ENCODE assay signal across 1 cellular context in genomic region chr18:48719988-48720654, GRCh38.
TF ChIP-seq lines count a peak whose summit lies in the region.

No MANE protein-coding gene starts in this region.

TF ChIP-seq in K562, 482 proteins besides CTCF, POLR2A, EP300 and RAD21 (continued from another document and continues in another):
- TF ChIP-seq MBD1 (CRISPR knock-in tag; IDR thresholded peaks at IDR 0.05) (no peak), ZNF384 (IDR thresholded peaks at IDR 0.05; ENCODE audit: low read depth, low read length) (no peak), ZNF639 (CRISPR knock-in tag; conservative IDR thresholded peaks at IDR 0.05 in 1 of 2, IDR thresholded peaks at IDR 0.05 in 1 of 2) (no peak), ZNF76 (CRISPR knock-in tag; IDR thresholded peaks at IDR 0.05; ENCODE audit: borderline replicate concordance) (no peak), TCF7 (IDR thresholded peaks at IDR 0.05; ENCODE audit: borderline replicate concordance) (no peak), NEUROD1 (IDR thresholded peaks at IDR 0.05; ENCODE audit: borderline replicate concordance, low read depth, low read length, partially characterized antibody) (peak; percentile 19), TAL1 (IDR thresholded peaks at IDR 0.05) (peak; percentile 86), KDM5B (IDR thresholded peaks at IDR 0.05; ENCODE audit: insufficient replicate concordance, low read depth, low read length) (no peak), EP400 (IDR thresholded peaks at IDR 0.05) (no peak), ETV5 (CRISPR knock-in tag; IDR thresholded peaks at IDR 0.05; ENCODE audit: low read depth) (no peak), POLR2AphosphoS5 (IDR thresholded peaks at IDR 0.05; ENCODE audit: control insufficient read depth, insufficient read depth, low read depth, low read length) (peak; percentile 71; the same call in 1 of the 2 replicates), CHD4 (IDR thresholded peaks at IDR 0.05; ENCODE audit: insufficient read depth, insufficient replicate concordance, low read depth, low read length, poor library complexity, severe bottlenecking) (no peak), RBM34 (IDR thresholded peaks at IDR 0.05; ENCODE audit: borderline replicate concordance, insufficient read depth, low read length) (no peak), MCM7 (IDR thresholded peaks at IDR 0.05) (no peak), ZBTB2 (IDR thresholded peaks at IDR 0.05) (no peak), RFX5 (IDR thresholded peaks at IDR 0.05; ENCODE audit: low read depth, low read length) (no peak), PHB2 (IDR thresholded peaks at IDR 0.05; ENCODE audit: low read depth) (no peak), ELF2 (CRISPR knock-in tag; IDR thresholded peaks at IDR 0.05) (no peak), ATF7 (IDR thresholded peaks at IDR 0.05) (peak; percentile 27; the same call in 1 of the 2 replicates), SRF (CRISPR knock-in tag; IDR thresholded peaks at IDR 0.05) (no peak), TRIM24 (IDR thresholded peaks at IDR 0.05) (peak; percentile 33 to 34; a peak in 1 of 4 replicates), HNRNPLL (IDR thresholded peaks at IDR 0.05; ENCODE audit: low read depth, low read length, poor library complexity, severe bottlenecking) (no peak), ZNF134 (CRISPR knock-in tag; conservative IDR thresholded peaks at IDR 0.05) (no peak), NCOA1 (IDR thresholded peaks at IDR 0.05; ENCODE audit: low read depth) (0 out of 2 replicates have a peak, but pooled peaks have one; percentile 26), HNRNPH1 (optimal IDR thresholded peaks at IDR 0.05; ENCODE audit: low read depth, low read length) (no peak), CREBBP (IDR thresholded peaks at IDR 0.05; ENCODE audit: low read depth, low read length) (no peak), CCNT2 (IDR thresholded peaks at IDR 0.05; ENCODE audit: borderline replicate concordance, extremely low read depth, insufficient read length, low read depth, low read length) (peak; percentile 57), CC2D1A (IDR thresholded peaks at IDR 0.05) (no peak), ZNF253 (CRISPR knock-in tag; conservative IDR thresholded peaks at IDR 0.05) (no peak), ZBTB12 (CRISPR knock-in tag; IDR thresholded peaks at IDR 0.05) (no peak), MTA2 (IDR thresholded peaks at IDR 0.05; ENCODE audit: low read depth) (peak; percentile 76), RBM25 (IDR thresholded peaks at IDR 0.05; ENCODE audit: low read depth, low read length, severe bottlenecking) (no peak), NFE2 (IDR thresholded peaks at IDR 0.05; ENCODE audit: low read depth) (no peak), ZZZ3 (IDR thresholded peaks at IDR 0.05) (no peak), BMI1 (IDR thresholded peaks at IDR 0.05; ENCODE audit: low read length) (no peak), HNRNPL (IDR thresholded peaks at IDR 0.05; ENCODE audit: low read depth, low read length) (no peak), NFATC3 (IDR thresholded peaks at IDR 0.05) (no peak), NCOA2 (IDR thresholded peaks at IDR 0.05; ENCODE audit: partially characterized antibody in 2 of 2) (no peak), EWSR1 (IDR thresholded peaks at IDR 0.05; ENCODE audit: borderline replicate concordance, low read depth, partially characterized antibody) (no peak), PHF21A (IDR thresholded peaks at IDR 0.05; ENCODE audit: borderline replicate concordance, low read depth) (no peak), ZNF583 (CRISPR knock-in tag; IDR thresholded peaks at IDR 0.05) (no peak), ZFPM2 (CRISPR knock-in tag; IDR thresholded peaks at IDR 0.05) (no peak), SPI1 (IDR thresholded peaks at IDR 0.05; ENCODE audit: borderline replicate concordance, low read depth, low read length) (no peak), ZBTB9 (CRISPR knock-in tag; IDR thresholded peaks at IDR 0.05) (no peak), L3MBTL2 (IDR thresholded peaks at IDR 0.05) (0 out of 2 replicates have a peak, but pooled peaks have one; percentile 7)
- TF ChIP-seq, protein P1, sequence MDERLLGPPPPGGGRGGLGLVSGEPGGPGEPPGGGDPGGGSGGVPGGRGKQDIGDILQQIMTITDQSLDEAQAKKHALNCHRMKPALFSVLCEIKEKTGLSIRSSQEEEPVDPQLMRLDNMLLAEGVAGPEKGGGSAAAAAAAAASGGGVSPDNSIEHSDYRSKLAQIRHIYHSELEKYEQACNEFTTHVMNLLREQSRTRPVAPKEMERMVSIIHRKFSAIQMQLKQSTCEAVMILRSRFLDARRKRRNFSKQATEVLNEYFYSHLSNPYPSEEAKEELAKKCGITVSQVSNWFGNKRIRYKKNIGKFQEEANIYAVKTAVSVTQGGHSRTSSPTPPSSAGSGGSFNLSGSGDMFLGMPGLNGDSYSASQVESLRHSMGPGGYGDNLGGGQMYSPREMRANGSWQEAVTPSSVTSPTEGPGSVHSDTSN (CRISPR knock-in tag; IDR thresholded peaks at IDR 0.05; ENCODE audit: low read depth): no peak
- TF ChIP-seq, protein P1 (tag; conservative IDR thresholded peaks at IDR 0.05; ENCODE audit: low read depth): 0 out of 2 replicates have a peak, but pooled peaks have one; percentile 58
- TF ChIP-seq, protein P2, sequence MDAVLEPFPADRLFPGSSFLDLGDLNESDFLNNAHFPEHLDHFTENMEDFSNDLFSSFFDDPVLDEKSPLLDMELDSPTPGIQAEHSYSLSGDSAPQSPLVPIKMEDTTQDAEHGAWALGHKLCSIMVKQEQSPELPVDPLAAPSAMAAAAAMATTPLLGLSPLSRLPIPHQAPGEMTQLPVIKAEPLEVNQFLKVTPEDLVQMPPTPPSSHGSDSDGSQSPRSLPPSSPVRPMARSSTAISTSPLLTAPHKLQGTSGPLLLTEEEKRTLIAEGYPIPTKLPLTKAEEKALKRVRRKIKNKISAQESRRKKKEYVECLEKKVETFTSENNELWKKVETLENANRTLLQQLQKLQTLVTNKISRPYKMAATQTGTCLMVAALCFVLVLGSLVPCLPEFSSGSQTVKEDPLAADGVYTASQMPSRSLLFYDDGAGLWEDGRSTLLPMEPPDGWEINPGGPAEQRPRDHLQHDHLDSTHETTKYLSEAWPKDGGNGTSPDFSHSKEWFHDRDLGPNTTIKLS (IDR thresholded peaks at IDR 0.05; ENCODE audit: borderline replicate concordance, low read depth): no peak
- TF ChIP-seq, protein P3, sequence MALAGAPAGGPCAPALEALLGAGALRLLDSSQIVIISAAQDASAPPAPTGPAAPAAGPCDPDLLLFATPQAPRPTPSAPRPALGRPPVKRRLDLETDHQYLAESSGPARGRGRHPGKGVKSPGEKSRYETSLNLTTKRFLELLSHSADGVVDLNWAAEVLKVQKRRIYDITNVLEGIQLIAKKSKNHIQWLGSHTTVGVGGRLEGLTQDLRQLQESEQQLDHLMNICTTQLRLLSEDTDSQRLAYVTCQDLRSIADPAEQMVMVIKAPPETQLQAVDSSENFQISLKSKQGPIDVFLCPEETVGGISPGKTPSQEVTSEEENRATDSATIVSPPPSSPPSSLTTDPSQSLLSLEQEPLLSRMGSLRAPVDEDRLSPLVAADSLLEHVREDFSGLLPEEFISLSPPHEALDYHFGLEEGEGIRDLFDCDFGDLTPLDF (CRISPR knock-in tag; IDR thresholded peaks at IDR 0.05): no peak
- TF ChIP-seq, protein P4, sequence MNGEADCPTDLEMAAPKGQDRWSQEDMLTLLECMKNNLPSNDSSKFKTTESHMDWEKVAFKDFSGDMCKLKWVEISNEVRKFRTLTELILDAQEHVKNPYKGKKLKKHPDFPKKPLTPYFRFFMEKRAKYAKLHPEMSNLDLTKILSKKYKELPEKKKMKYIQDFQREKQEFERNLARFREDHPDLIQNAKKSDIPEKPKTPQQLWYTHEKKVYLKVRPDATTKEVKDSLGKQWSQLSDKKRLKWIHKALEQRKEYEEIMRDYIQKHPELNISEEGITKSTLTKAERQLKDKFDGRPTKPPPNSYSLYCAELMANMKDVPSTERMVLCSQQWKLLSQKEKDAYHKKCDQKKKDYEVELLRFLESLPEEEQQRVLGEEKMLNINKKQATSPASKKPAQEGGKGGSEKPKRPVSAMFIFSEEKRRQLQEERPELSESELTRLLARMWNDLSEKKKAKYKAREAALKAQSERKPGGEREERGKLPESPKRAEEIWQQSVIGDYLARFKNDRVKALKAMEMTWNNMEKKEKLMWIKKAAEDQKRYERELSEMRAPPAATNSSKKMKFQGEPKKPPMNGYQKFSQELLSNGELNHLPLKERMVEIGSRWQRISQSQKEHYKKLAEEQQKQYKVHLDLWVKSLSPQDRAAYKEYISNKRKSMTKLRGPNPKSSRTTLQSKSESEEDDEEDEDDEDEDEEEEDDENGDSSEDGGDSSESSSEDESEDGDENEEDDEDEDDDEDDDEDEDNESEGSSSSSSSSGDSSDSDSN (IDR thresholded peaks at IDR 0.05; ENCODE audit: borderline replicate concordance in 1 of 2, low read depth in 2 of 2, low read length in 2 of 2): no peak
- TF ChIP-seq, protein P5, sequence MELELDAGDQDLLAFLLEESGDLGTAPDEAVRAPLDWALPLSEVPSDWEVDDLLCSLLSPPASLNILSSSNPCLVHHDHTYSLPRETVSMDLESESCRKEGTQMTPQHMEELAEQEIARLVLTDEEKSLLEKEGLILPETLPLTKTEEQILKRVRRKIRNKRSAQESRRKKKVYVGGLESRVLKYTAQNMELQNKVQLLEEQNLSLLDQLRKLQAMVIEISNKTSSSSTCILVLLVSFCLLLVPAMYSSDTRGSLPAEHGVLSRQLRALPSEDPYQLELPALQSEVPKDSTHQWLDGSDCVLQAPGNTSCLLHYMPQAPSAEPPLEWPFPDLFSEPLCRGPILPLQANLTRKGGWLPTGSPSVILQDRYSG (tag; conservative IDR thresholded peaks at IDR 0.05; ENCODE audit: low read depth): no peak
